24 cellular contexts compared by ENCODE assay signal in genomic region chr19:45307361-45307760, GRCh38. TPM values are rescaled to one million over a fixed set of nuclear protein-coding genes. Genes with fewer than 3 reads are reported as not detected.
"Had no signal": no experiment of that assay in that cellular context is flagged by ENCODE, and none has a peak within 500 bp of the region (broad histone marks: within the 10 kb centered on the region; RNA-seq: fewer than 3 reads in every experiment).

No MANE protein-coding gene starts in this region.

- H3K36me3 ChIP-seq: WERI-Rb-1 had no signal

- H3K27ac ChIP-seq: body of pancreas, coronary artery, dorsolateral prefrontal cortex, esophagus squamous epithelium, WERI-Rb-1 had no signal

- H3K9me3 ChIP-seq: body of pancreas, esophagus squamous epithelium had no signal

- ATAC-seq: activated CD4-positive, CD25-positive, alpha-beta regulatory T cell treated with anti-CD3 and anti-CD28 coated beads, Interleukin-2, amount 50 U/mL, for 24 hours; body of pancreas had no signal

- DNase-seq: activated B cell treated with CpG ODN at 0.5 μM for 24 hours; activated CD4-positive, alpha-beta T cell treated with anti-CD3 and anti-CD28 coated beads, Interleukin-2, amount 50 U/mL, for 1 hour; activated CD8-positive, alpha-beta memory T cell treated with anti-CD3 and anti-CD28 coated beads for 24 hours; activated effector memory CD4-positive, alpha-beta T cell treated with Interleukin-2 at 50 U/mL for 16 hours; activated gamma-delta T cell treated with Interleukin-2 at 50 U/mL for 16 hours; activated naive CD4-positive, alpha-beta T cell treated with anti-CD3 and anti-CD28 coated beads, Interleukin-2, amount 50 U/mL, for 16 hours; activated naive CD4-positive, alpha-beta T cell treated with Interleukin-2 at 50 U/mL for 16 hours; activated T-cell treated with anti-CD3 and anti-CD28 coated beads, Interleukin-2, amount 50 U/mL, for 4 hours; aorta; body of pancreas; central memory CD4-positive, alpha-beta T cell; dorsolateral prefrontal cortex; effector memory CD4-positive, alpha-beta T cell; esophagus squamous epithelium; foreskin melanocyte; T-helper 17 cell; T1000; WERI-Rb-1 had no signal

- H3K27me3 ChIP-seq: body of pancreas had no signal

- H3K4me3 ChIP-seq: body of pancreas, coronary artery, dorsolateral prefrontal cortex, esophagus squamous epithelium had no signal

- H3K4me1 ChIP-seq: body of pancreas had no signal

RNA-seq across cellular contexts. Expression of gene CKM, which starts 15.3 kb away (rescaled TPM):
- total RNA-seq: activated B cell treated with CpG ODN at 0.5 μM for 24 hours; activated CD8-positive, alpha-beta T cell treated with anti-CD3 and anti-CD28 coated beads for 36 hours; activated T-cell treated with anti-CD3 and anti-CD28 coated beads, Interleukin-2, amount 50 U/mL, for 4 hours; activated T-helper 17 cell treated with anti-CD3 and anti-CD28 coated beads, Interleukin-2, amount 50 U/mL, for 72 hours; aorta; body of pancreas; esophagus squamous epithelium; fibroblast of lung; T-helper 17 cell had no signal
- polyA plus RNA-seq: fibroblast of lung had no signal

RNA-seq across cellular contexts. Expression of gene KLC3, which starts 33.2 kb away (rescaled TPM):
- total RNA-seq: activated B cell treated with CpG ODN at 0.5 μM for 24 hours; activated CD8-positive, alpha-beta T cell treated with anti-CD3 and anti-CD28 coated beads for 36 hours; activated T-cell treated with anti-CD3 and anti-CD28 coated beads, Interleukin-2, amount 50 U/mL, for 4 hours; aorta; fibroblast of villous mesenchyme; T-helper 17 cell had no signal
- polyA plus RNA-seq: aorta had no signal
